ENCODE assay signal across 18 cellular contexts in the genomic region with DNA sequence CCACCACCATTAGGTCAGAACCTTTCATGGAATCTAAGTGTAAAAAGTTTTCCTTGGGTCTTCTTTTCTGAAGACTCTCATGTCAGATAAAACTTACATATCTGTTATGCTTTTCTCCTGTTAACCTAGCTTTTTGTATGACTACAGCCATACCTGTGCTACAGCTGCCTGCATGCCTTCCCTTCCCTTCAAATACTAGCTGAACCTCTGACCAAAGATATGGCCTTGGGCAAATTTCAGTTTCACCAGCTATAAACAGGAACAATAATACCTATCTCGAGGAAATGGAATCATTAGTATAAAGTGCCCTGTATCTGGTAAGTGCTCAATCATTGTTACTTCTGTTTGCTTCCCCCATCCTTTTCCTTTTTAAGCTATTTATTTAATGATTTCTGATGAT. TPM values are rescaled to one million over a fixed set of nuclear protein-coding genes. Genes with fewer than 3 reads are reported as not detected.
DNase-seq lines count a peak whose midpoint lies in the region; ATAC-seq, FAIRE-seq and TF ChIP-seq lines count a peak whose summit lies in the region.
"Had no signal": no experiment of that assay in that cellular context is flagged by ENCODE, and none has a peak within 500 bp of the region (broad histone marks: within the 10 kb centered on the region; RNA-seq: fewer than 3 reads in every experiment).

No MANE protein-coding gene starts in this region.

- peak overlapping the region; percentile 74 for H3K27ac Mint-ChIP-seq in T-helper 2 cell treated with Interferon-gamma antibody and Interleukin-4, amounts not matched to agents 5 μg/mL and 100 μg/mL, for 36 hours
- H3K27ac Mint-ChIP-seq in activated T-helper 17 cell treated with anti-CD3 and anti-CD28 coated beads, Interleukin-2, amount 50 U/mL, for 72 hours = peak overlapping the region; percentile 11

- peaks cover 49% of the 10 kb centered on the region for H3K36me3 Mint-ChIP-seq in T-helper 2 cell treated with Interferon-gamma antibody and Interleukin-4, amounts not matched to agents 5 μg/mL and 100 μg/mL, for 36 hours (ENCODE audit: low read depth)
- H3K36me3 Mint-ChIP-seq in activated T-helper 17 cell treated with anti-CD3 and anti-CD28 coated beads, Interleukin-2, amount 50 U/mL, for 72 hours (ENCODE audit: low read depth) = peaks cover 83% of the 10 kb centered on the region

- no peak for DNase-seq in T-helper 2 cell treated with Interferon-gamma antibody and Interleukin-4, amounts not matched to agents 5 μg/mL and 100 μg/mL, for 36 hours (ENCODE audit: low spot score)
- DNase-seq in T-helper 2 cell (no peak), NCI-H146 treated with DMSO at 0.1 percent for 48 hours (lab: John Stamatoyannopoulos, UW; ENCODE audit: unreplicated experiment) (peak; percentile 46), small intestine (peak; percentile 40), T-helper 9 cell (no peak), BE2C (no peak)
- DNase-seq: C1 segment of cervical spinal cord, COR-L47, DMS53, GOT3, KG1, NCI-H1092, NCI-H2029, NCI-H510A treated with DMSO at 0.1 percent for 48 hours, SIG-M5 had no signal

- peaks cover 2 to 4% of the 10 kb centered on the region in 2 donors for H3K4me1 ChIP-seq in small intestine (ENCODE audit: control insufficient read depth in 2 of 2, insufficient read depth in 1 of 2, low read depth in 1 of 2, low read length in 1 of 2)
- no peaks in the 10 kb centered on the region for H3K4me1 ChIP-seq in BE2C

- H3K4me1 Mint-ChIP-seq in T-helper 2 cell treated with Interferon-gamma antibody and Interleukin-4, amounts not matched to agents 5 μg/mL and 100 μg/mL, for 36 hours (ENCODE audit: low read depth) = peaks cover 63% of the 10 kb centered on the region
- H3K4me1 Mint-ChIP-seq in activated T-helper 17 cell treated with anti-CD3 and anti-CD28 coated beads, Interleukin-2, amount 50 U/mL, for 72 hours = peaks cover 39% of the 10 kb centered on the region

- H3K27ac ChIP-seq in small intestine (ENCODE audit: low read depth in 1 of 2, low read length in 1 of 2) = no peak overlapping the region
- H3K27ac ChIP-seq: A549 had no signal

- H3K4me3 ChIP-seq in small intestine (ENCODE audit: low read depth in 1 of 2, low read length in 2 of 2) (no peak overlapping the region), BE2C (ENCODE audit: low read depth, low read length) (no peak overlapping the region)
- H3K4me3 ChIP-seq: A549 had no signal

- H3K9me3 ChIP-seq in small intestine (ENCODE audit: control insufficient read depth, low read depth) (no peaks in the 10 kb centered on the region), BE2C (no peaks in the 10 kb centered on the region)
- H3K9me3 ChIP-seq: A549 had no signal

- H3K4me3 Mint-ChIP-seq in T-helper 2 cell treated with Interferon-gamma antibody and Interleukin-4, amounts not matched to agents 5 μg/mL and 100 μg/mL, for 36 hours = peak overlapping the region; percentile 49
- peak overlapping the region; percentile 18 for H3K4me3 Mint-ChIP-seq in activated T-helper 17 cell treated with anti-CD3 and anti-CD28 coated beads, Interleukin-2, amount 50 U/mL, for 72 hours

- H3K27me3 ChIP-seq in small intestine (ENCODE audit: control insufficient read depth in 2 of 2, insufficient read depth in 2 of 2, low read length in 2 of 2) (no peaks in the 10 kb centered on the region), BE2C (no peaks in the 10 kb centered on the region)

- FAIRE-seq in small intestine (lab: Jason Lieb, UNC) = no peak
- FAIRE-seq: A549 had no signal

- no peaks in the 10 kb centered on the region for H3K9me3 Mint-ChIP-seq in T-helper 2 cell treated with Interferon-gamma antibody and Interleukin-4, amounts not matched to agents 5 μg/mL and 100 μg/mL, for 36 hours
- no peaks in the 10 kb centered on the region for H3K9me3 Mint-ChIP-seq in activated T-helper 17 cell treated with anti-CD3 and anti-CD28 coated beads, Interleukin-2, amount 50 U/mL, for 72 hours

- no peak for ATAC-seq in activated T-helper 17 cell treated with anti-CD3 and anti-CD28 coated beads, Interleukin-2, amount 50 U/mL, for 72 hours (replicated peaks)
- no peak for ATAC-seq in HG02678 (IDR thresholded peaks at IDR 0.05; ENCODE audit: unreplicated experiment)
- ATAC-seq: A549 had no signal

- H3K36me3 ChIP-seq in small intestine (ENCODE audit: control insufficient read depth in 2 of 2, insufficient read depth in 2 of 2, low read length in 2 of 2) (peaks cover 6 to 7% of the 10 kb centered on the region in 2 donors), BE2C (no peaks in the 10 kb centered on the region)

- no peaks in the 10 kb centered on the region for H3K27me3 Mint-ChIP-seq in T-helper 2 cell treated with Interferon-gamma antibody and Interleukin-4, amounts not matched to agents 5 μg/mL and 100 μg/mL, for 36 hours (ENCODE audit: low read depth)
- no peaks in the 10 kb centered on the region for H3K27me3 Mint-ChIP-seq in activated T-helper 17 cell treated with anti-CD3 and anti-CD28 coated beads, Interleukin-2, amount 50 U/mL, for 72 hours

- TF ChIP-seq CTCF in BE2C (IDR thresholded peaks at IDR 0.05; ENCODE audit: low read depth, low read length) = no peak

- 28 to 61% (median 36%) methylated on average over 1 of the region's 1 CpG for WGBS in small intestine, 3 donors

RNA-seq across cellular contexts. Expression of gene GLB1, which starts 25.0 kb away (rescaled TPM):
- total RNA-seq in activated T-helper 17 cell treated with anti-CD3 and anti-CD28 coated beads, Interleukin-2, amount 50 U/mL, for 72 hours = 100 to 1,000 TPM in 1 of 2 donors, 10 to 100 TPM in 1; 54.5 to 121 TPM
- 10 to 100 TPM; 19.2 to 29.8 (median 19.5) TPM for polyA plus RNA-seq in small intestine
- 26.3 TPM for polyA plus RNA-seq in BE2C (2012; ENCODE audit: insufficient read depth, insufficient read length, low read depth)

RNA-seq across cellular contexts. Expression of gene TMPPE, which starts 25.0 kb away (rescaled TPM):
- total RNA-seq in activated T-helper 17 cell treated with anti-CD3 and anti-CD28 coated beads, Interleukin-2, amount 50 U/mL, for 72 hours = 10 to 100 TPM in 1 of 2 donors, 1 to 10 TPM in 1; 8.8 to 12.7 TPM
- polyA plus RNA-seq in small intestine = 1 to 10 TPM in 1 of 3 donors, under 1 TPM in 1, not detected in 1; 0.27 to 2.2 TPM
- polyA plus RNA-seq in BE2C (2012; ENCODE audit: insufficient read depth, insufficient read length, low read depth) = 0.32 TPM

RNA-seq across cellular contexts. Expression of gene CRTAP, which starts 41.9 kb away (rescaled TPM):
- total RNA-seq in activated T-helper 17 cell treated with anti-CD3 and anti-CD28 coated beads, Interleukin-2, amount 50 U/mL, for 72 hours = 10 to 100 TPM; 38.2 to 60.7 TPM
- polyA plus RNA-seq in small intestine = 10 to 100 TPM; 13.0 to 90.7 (median 50.8) TPM
- 13.7 TPM for polyA plus RNA-seq in BE2C (2012; ENCODE audit: insufficient read depth, insufficient read length, low read depth)

Comparison
In these comparisons a context has a peak if more than half of its experiments do, and no peak if none do; other contexts are left out.
1. DNase-seq: peak in NCI-H146 treated with DMSO at 0.1 percent for 48 hours (single experiment) and small intestine (single experiment); none in T-helper 2 cell treated with Interferon-gamma antibody and Interleukin-4, amounts not matched to agents 5 μg/mL and 100 μg/mL, for 36 hours (single experiment), T-helper 2 cell (0 of 5), T-helper 9 cell (single experiment) and BE2C (single experiment).